Comparison of ENCODE assay signal across 8 cellular contexts in the genomic region with DNA sequence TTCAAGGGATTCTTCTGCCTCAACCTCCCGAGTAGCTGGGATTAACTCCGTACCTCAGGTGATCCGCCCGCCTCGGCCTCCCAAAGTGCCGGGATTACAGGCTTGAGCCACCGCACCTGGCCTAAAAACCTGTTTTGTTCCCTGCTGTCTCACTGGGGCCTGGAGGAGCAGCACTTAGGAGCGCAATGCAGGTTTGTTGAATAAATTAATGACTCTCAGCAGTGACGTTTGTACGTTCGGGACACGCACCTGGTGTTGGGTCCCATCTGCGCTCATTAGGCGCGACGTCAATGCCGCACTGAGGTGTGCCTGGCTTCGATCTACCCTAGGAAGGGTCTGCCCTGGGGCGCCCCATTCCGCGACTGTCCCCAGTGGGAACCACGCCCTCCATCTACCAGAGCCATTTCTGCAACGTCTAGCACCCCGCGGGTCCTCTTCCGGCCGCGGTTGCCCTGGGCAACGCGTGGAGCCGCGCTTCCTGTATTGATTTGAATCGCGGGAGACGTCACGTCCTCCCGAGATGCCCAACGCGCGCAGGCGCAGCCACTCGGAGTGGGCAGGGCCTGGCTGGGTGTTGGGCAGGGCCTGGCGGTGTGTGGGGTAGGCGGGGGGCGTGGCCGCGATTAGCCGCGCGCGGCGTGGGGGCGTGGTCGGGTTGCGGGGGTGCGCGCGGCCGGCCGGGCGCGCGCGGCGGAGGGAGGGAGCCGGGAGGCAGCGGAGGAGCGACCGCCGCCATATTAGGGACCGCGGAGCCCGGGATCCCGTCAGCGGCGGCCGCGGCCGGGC. TPM values are rescaled to one million over a fixed set of nuclear protein-coding genes. Genes with fewer than 3 reads are reported as not detected.
DNase-seq lines count a peak whose midpoint lies in the region; ATAC-seq and TF ChIP-seq lines count a peak whose summit lies in the region.

A gene (plus strand): TSS at position 714 of the 786 bp plus-strand sequence. CDS start 16,679 bp downstream, outside the sequence.

- H3K9me3 Mint-ChIP-seq in activated T-helper 2 cell treated with anti-CD3 and anti-CD28 coated beads, Interferon-gamma antibody, Interleukin-2, Interleukin-4, amounts not matched to agents 10 μg/mL and 5 μg/mL and 100 μg/mL, durations not matched to agents 14 hours and 24 hours and 36 hours: no peaks in the 10 kb centered on the region
- no peaks in the 10 kb centered on the region for H3K9me3 Mint-ChIP-seq in natural killer cell treated with Interleukin-12 subunit alpha and Interleukin-12 subunit beta and Interleukin-15 and Interleukin-18, amount 100 ng/mL, for 72 hours

- peak; percentile 97 to 98 for ATAC-seq in natural killer cell treated with Interleukin-12 subunit alpha and Interleukin-12 subunit beta and Interleukin-15 and Interleukin-18, amount 100 ng/mL, for 72 hours
- ATAC-seq in stimulated activated naive CD8-positive, alpha-beta T cell treated with anti-CD3 and anti-CD28 coated beads, Interleukin-15, Interleukin-2, amounts not matched to agents 100 U/mL and 50 U/mL, for 24 hours: peak; percentile 93

- POLR2A ChIA-PET in RWPE1 (lab: Yijun Ruan, JAX; ENCODE audit: low non-redundant PET): no interaction called here

- H3K27ac Mint-ChIP-seq in activated T-helper 2 cell treated with anti-CD3 and anti-CD28 coated beads, Interferon-gamma antibody, Interleukin-2, Interleukin-4, amounts not matched to agents 10 μg/mL and 5 μg/mL and 100 μg/mL, durations not matched to agents 14 hours and 24 hours and 36 hours: peak within 1 kb of the TSS; percentile 96
- peak within 1 kb of the TSS; percentile 86 to 92 for H3K27ac Mint-ChIP-seq in natural killer cell treated with Interleukin-12 subunit alpha and Interleukin-12 subunit beta and Interleukin-15 and Interleukin-18, amount 100 ng/mL, for 72 hours

- no peak for TF ChIP-seq CTCF in LNCaP clone FGC (IDR thresholded peaks at IDR 0.05; ENCODE audit: control insufficient read depth, extremely low read depth, insufficient read depth)
- no peak for TF ChIP-seq CTCF in RWPE1 (conservative IDR thresholded peaks at IDR 0.05; ENCODE audit: low read depth)

- peak within 1 kb of the TSS; percentile 93 for H3K4me3 Mint-ChIP-seq in activated T-helper 2 cell treated with anti-CD3 and anti-CD28 coated beads, Interferon-gamma antibody, Interleukin-2, Interleukin-4, amounts not matched to agents 10 μg/mL and 5 μg/mL and 100 μg/mL, durations not matched to agents 14 hours and 24 hours and 36 hours (ENCODE audit: low read depth)
- peak within 1 kb of the TSS; percentile 95 for H3K4me3 Mint-ChIP-seq in natural killer cell treated with Interleukin-12 subunit alpha and Interleukin-12 subunit beta and Interleukin-15 and Interleukin-18, amount 100 ng/mL, for 72 hours

- peak within 1 kb of the TSS; percentile 96 for H3K4me3 ChIP-seq in LNCaP clone FGC (ENCODE audit: low read depth, low read length)

- peaks cover 30% of the 10 kb centered on the region for H3K36me3 Mint-ChIP-seq in activated T-helper 2 cell treated with anti-CD3 and anti-CD28 coated beads, Interferon-gamma antibody, Interleukin-2, Interleukin-4, amounts not matched to agents 10 μg/mL and 5 μg/mL and 100 μg/mL, durations not matched to agents 14 hours and 24 hours and 36 hours (ENCODE audit: low read depth)
- H3K36me3 Mint-ChIP-seq in natural killer cell treated with Interleukin-12 subunit alpha and Interleukin-12 subunit beta and Interleukin-15 and Interleukin-18, amount 100 ng/mL, for 72 hours: no peaks in the 10 kb centered on the region

- peaks cover 37% of the 10 kb centered on the region for H3K4me1 Mint-ChIP-seq in activated T-helper 2 cell treated with anti-CD3 and anti-CD28 coated beads, Interferon-gamma antibody, Interleukin-2, Interleukin-4, amounts not matched to agents 10 μg/mL and 5 μg/mL and 100 μg/mL, durations not matched to agents 14 hours and 24 hours and 36 hours (ENCODE audit: low read depth)
- peaks cover 41% of the 10 kb centered on the region in 2 donors for H3K4me1 Mint-ChIP-seq in natural killer cell treated with Interleukin-12 subunit alpha and Interleukin-12 subunit beta and Interleukin-15 and Interleukin-18, amount 100 ng/mL, for 72 hours (ENCODE audit: low read depth in 2 of 2)

- CTCF ChIA-PET in RWPE1 (lab: Yijun Ruan, JAX): interaction anchor here (0.6 to 0.7 kb wide), 2 partner anchors 320 to 895 kb away, joined by 3 read pairs; a partner anchor contains a TSS

- DNase-seq in Daoy (ENCODE audit: low read depth) (peak; percentile 100), GOT3 (lab: John Stamatoyannopoulos, UW) (peak; percentile 96), LNCaP clone FGC (ENCODE audit: low read depth) (peak; percentile 94), RWPE1 (ENCODE audit: low spot score) (peak; percentile 95), fibroblast of peridontal ligament (ENCODE audit: extremely low read depth) (peak; percentile 97)
- DNase-seq in activated T-helper 2 cell treated with anti-CD3 and anti-CD28 coated beads, Interferon-gamma antibody, Interleukin-2, Interleukin-4, amounts not matched to agents 10 μg/mL and 5 μg/mL and 100 μg/mL, durations not matched to agents 14 hours and 24 hours and 36 hours (ENCODE audit: low spot score): peak; percentile 99
- peak; percentile 100 for DNase-seq in natural killer cell treated with Interleukin-12 subunit alpha and Interleukin-12 subunit beta and Interleukin-15 and Interleukin-18, amount 100 ng/mL, for 72 hours (ENCODE audit: low spot score)
- peak; percentile 100 for DNase-seq in stimulated activated naive CD8-positive, alpha-beta T cell treated with anti-CD3 and anti-CD28 coated beads, Interleukin-15, Interleukin-2, amounts not matched to agents 100 U/mL and 50 U/mL, for 24 hours

- H3K27ac ChIP-seq in RWPE1: peak within 1 kb of the TSS; percentile 91

- no peaks in the 10 kb centered on the region for H3K27me3 Mint-ChIP-seq in activated T-helper 2 cell treated with anti-CD3 and anti-CD28 coated beads, Interferon-gamma antibody, Interleukin-2, Interleukin-4, amounts not matched to agents 10 μg/mL and 5 μg/mL and 100 μg/mL, durations not matched to agents 14 hours and 24 hours and 36 hours (ENCODE audit: low read depth)
- no peaks in the 10 kb centered on the region for H3K27me3 Mint-ChIP-seq in natural killer cell treated with Interleukin-12 subunit alpha and Interleukin-12 subunit beta and Interleukin-15 and Interleukin-18, amount 100 ng/mL, for 72 hours

- intact Hi-C loops in activated T-helper 2 cell treated with anti-CD3 and anti-CD28 coated beads, Interferon-gamma antibody, Interleukin-2, Interleukin-4, amounts not matched to agents 10 μg/mL and 5 μg/mL and 100 μg/mL, durations not matched to agents 14 hours and 24 hours and 36 hours (cut with micrococcal nuclease): loop anchor here (2.0 kb wide), 1 partner anchor 51 kb away; a partner anchor contains a TSS

RNA-seq across cellular contexts. Expression of the gene that starts here (rescaled TPM):
- 43.7 and 46.9 TPM in 2 replicates for total RNA-seq in Daoy (2014; rRNA removed; shearing (Covaris generic))
- 44.3 and 49.2 TPM in 2 replicates for total RNA-seq in activated T-helper 2 cell treated with anti-CD3 and anti-CD28 coated beads, Interferon-gamma antibody, Interleukin-2, Interleukin-4, amounts not matched to agents 10 μg/mL and 5 μg/mL and 100 μg/mL, durations not matched to agents 14 hours and 24 hours and 36 hours
- total RNA-seq in natural killer cell treated with Interleukin-12 subunit alpha and Interleukin-12 subunit beta and Interleukin-15 and Interleukin-18, amount 100 ng/mL, for 72 hours: 10 to 100 TPM; 51.4 to 63.0 TPM

Comparison
In these comparisons a context has a peak if more than half of its experiments do, and no peak if none do; other contexts are left out.
1. Peak in every context shown above with its lines: DNase-seq, ATAC-seq, H3K4me3 ChIP-seq and H3K27ac ChIP-seq.